ENCODE assay signal across 31 cellular contexts in the genomic region with DNA sequence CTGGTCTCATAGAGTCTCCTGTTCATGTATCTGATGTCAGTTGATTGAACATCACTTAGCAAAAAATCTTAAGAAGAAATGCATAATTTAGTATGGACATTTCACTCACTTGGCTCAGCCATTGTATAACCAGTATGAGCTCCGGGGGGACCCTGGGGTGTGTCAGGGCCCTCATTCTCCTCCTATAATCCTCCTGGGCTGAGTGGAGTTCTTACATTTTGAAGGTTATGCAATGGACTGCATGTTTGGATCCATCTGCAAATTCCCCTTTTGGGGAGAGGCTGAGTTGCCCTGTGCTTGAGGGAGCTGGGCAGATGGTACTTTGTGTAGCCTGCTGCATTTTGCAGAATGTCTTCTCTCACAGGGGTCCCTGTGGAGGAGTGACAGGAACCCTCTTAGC. TPM values are rescaled to one million over a fixed set of nuclear protein-coding genes. Genes with fewer than 3 reads are reported as not detected.
DNase-seq lines count a peak whose midpoint lies in the region; ATAC-seq, FAIRE-seq and TF ChIP-seq lines count a peak whose summit lies in the region.
"Had no signal": no experiment of that assay in that cellular context is flagged by ENCODE, and none has a peak within 500 bp of the region (broad histone marks: within the 10 kb centered on the region; RNA-seq: fewer than 3 reads in every experiment).

No MANE protein-coding gene starts in this region.

- H3K4me3 ChIP-seq in astrocyte (ENCODE audit: insufficient read depth, low read depth, low read length): no peak overlapping the region
- no peak overlapping the region for H3K4me3 ChIP-seq in adrenal gland
- H3K4me3 ChIP-seq: mucosa of descending colon, prostate gland, SK-N-MC, stomach, upper lobe of left lung had no signal

- no peak overlapping the region for H3K27ac ChIP-seq in astrocyte (ENCODE audit: low read depth, low read length)
- H3K27ac ChIP-seq in adrenal gland: no peak overlapping the region
- H3K27ac ChIP-seq: prostate gland, SK-N-MC had no signal

- intact Hi-C loops in left cardiac atrium (cut with DNase I) (no loop called here), cardiac septum (cut with DNase I) (no loop called here), adrenal gland (cut with DNase I) (no loop called here)

- peak; percentile 1 for DNase-seq in left cardiac atrium
- no peak for DNase-seq in cardiac septum (ENCODE audit: low spot score)
- no peak for DNase-seq in astrocyte (ENCODE audit: low read depth)
- DNase-seq in mesothelial cell of epicardium (ENCODE audit: low spot score in 2 of 2, unreplicated experiment in 2 of 2): no peak
- no peak for DNase-seq in adrenal gland
- no peak for DNase-seq in activated CD4-positive, CD25-positive, alpha-beta regulatory T cell treated with anti-CD3 and anti-CD28 coated beads, Interleukin-2, amount 50 U/mL, for 72 hours
- no peak for DNase-seq in urothelium cell line (ENCODE audit: low spot score)
- DNase-seq: activated CD4-positive, alpha-beta T cell treated with anti-CD3 and anti-CD28 coated beads, Interleukin-2, amount 50 U/mL, for 48 hours; activated CD8-positive, alpha-beta memory T cell treated with anti-CD3 and anti-CD28 coated beads, Interleukin-2, amount 50 U/mL, for 48 hours; activated naive CD8-positive, alpha-beta T cell treated with anti-CD3 and anti-CD28 coated beads for 36 hours; AML-193; COR-L47; effector CD4-positive, alpha-beta T cell; erythroblast; foreskin melanocyte; mucosa of descending colon; NCI-H1048; NCI-H1930; RPMI8226; stimulated activated CD8-positive, alpha-beta memory T cell treated with anti-CD3 and anti-CD28 coated beads, Interleukin-4, amount 100 ng/mL, for 48 hours; stomach; upper lobe of left lung had no signal

- H3K4me3 Mint-ChIP-seq in astrocyte (ENCODE audit: unreplicated experiment): no peak overlapping the region
- H3K4me3 Mint-ChIP-seq in mesothelial cell of epicardium: no peak overlapping the region
- H3K4me3 Mint-ChIP-seq: activated naive CD8-positive, alpha-beta T cell treated with anti-CD3 and anti-CD28 coated beads for 36 hours had no signal

- H3K4me1 Mint-ChIP-seq in astrocyte (ENCODE audit: low read depth, unreplicated experiment) (peaks cover 6% of the 10 kb centered on the region), mesothelial cell of epicardium (no peaks in the 10 kb centered on the region)

- H3K27me3 ChIP-seq in astrocyte (ENCODE audit: insufficient read depth, low read length) (no peaks in the 10 kb centered on the region), adrenal gland (no peaks in the 10 kb centered on the region)
- H3K27me3 ChIP-seq: stomach, upper lobe of left lung had no signal

- H3K4me2 ChIP-seq in astrocyte (ENCODE audit: low read length): no peak overlapping the region

- no peak overlapping the region for H2AFZ ChIP-seq in astrocyte (ENCODE audit: low read depth, low read length)

- 83 to 86% (median 86%) methylated on average over 1 of the region's 1 CpG for WGBS in adrenal gland, 4 donors

- ATAC-seq in left cardiac atrium (peak; percentile 26 to 48), GM21526 (IDR thresholded peaks at IDR 0.05; ENCODE audit: low FRiP score, unreplicated experiment) (no peak)
- ATAC-seq: mucosa of descending colon had no signal

- no peaks in the 10 kb centered on the region for H3K4me1 ChIP-seq in astrocyte (ENCODE audit: insufficient read depth, low read length)
- H3K4me1 ChIP-seq in adrenal gland (replicated peaks in 1 of 2): peaks cover 0 to 8% of the 10 kb centered on the region in 2 donors
- H3K4me1 ChIP-seq: prostate gland had no signal

- H3K27ac Mint-ChIP-seq in astrocyte (ENCODE audit: unreplicated experiment) (peak overlapping the region; percentile 62), mesothelial cell of epicardium (peak overlapping the region; percentile 47)
- H3K27ac Mint-ChIP-seq: activated naive CD8-positive, alpha-beta T cell treated with anti-CD3 and anti-CD28 coated beads for 36 hours; activated T-helper 2 cell treated with anti-CD3 and anti-CD28 coated beads, Interferon-gamma antibody, Interleukin-2, Interleukin-4, amounts not matched to agents 10 μg/mL and 5 μg/mL and 100 μg/mL, durations not matched to agents 14 hours and 24 hours and 36 hours had no signal

- peaks cover 2% of the 10 kb centered on the region for H3K36me3 ChIP-seq in astrocyte (ENCODE audit: insufficient read depth, low read length)
- H3K36me3 ChIP-seq in adrenal gland (replicated peaks in 1 of 2): no peaks in the 10 kb centered on the region
- H3K36me3 ChIP-seq: prostate gland had no signal

- H3K27me3 Mint-ChIP-seq in astrocyte (ENCODE audit: low read depth, unreplicated experiment) (no peaks in the 10 kb centered on the region), mesothelial cell of epicardium (ENCODE audit: low read depth) (no peaks in the 10 kb centered on the region)
- H3K27me3 Mint-ChIP-seq: activated naive CD8-positive, alpha-beta T cell treated with anti-CD3 and anti-CD28 coated beads for 36 hours had no signal

- TF ChIP-seq POLR2A in adrenal gland (IDR thresholded peaks at IDR 0.05): no peak

- no peaks in the 10 kb centered on the region for H3K36me3 Mint-ChIP-seq in astrocyte (ENCODE audit: low read depth, unreplicated experiment)
- H3K36me3 Mint-ChIP-seq in mesothelial cell of epicardium: peaks cover 5% of the 10 kb centered on the region
- H3K36me3 Mint-ChIP-seq: activated naive CD8-positive, alpha-beta T cell treated with anti-CD3 and anti-CD28 coated beads for 36 hours had no signal

- H4K20me1 ChIP-seq in astrocyte (ENCODE audit: insufficient read depth, low read length): peaks cover 84% of the 10 kb centered on the region

- FAIRE-seq in astrocyte (lab: Jason Lieb, UNC) (no peak), urothelium cell line (lab: Jason Lieb, UNC) (no peak)
- FAIRE-seq: A204.1, GM12892, GM19239, HepG2 had no signal

- H3K9ac ChIP-seq in astrocyte (ENCODE audit: low read length): no peak overlapping the region

- H3K9me3 Mint-ChIP-seq in astrocyte (ENCODE audit: unreplicated experiment): no peaks in the 10 kb centered on the region
- H3K9me3 Mint-ChIP-seq in mesothelial cell of epicardium: no peaks in the 10 kb centered on the region
- H3K9me3 Mint-ChIP-seq: activated naive CD8-positive, alpha-beta T cell treated with anti-CD3 and anti-CD28 coated beads for 36 hours; activated T-helper 2 cell treated with anti-CD3 and anti-CD28 coated beads, Interferon-gamma antibody, Interleukin-2, Interleukin-4, amounts not matched to agents 10 μg/mL and 5 μg/mL and 100 μg/mL, durations not matched to agents 14 hours and 24 hours and 36 hours had no signal

- peaks cover 84% of the 10 kb centered on the region for H3K79me2 ChIP-seq in astrocyte (ENCODE audit: insufficient read depth, low read length)

- H3K9me3 ChIP-seq in astrocyte (ENCODE audit: insufficient read depth, low read depth, low read length): no peaks in the 10 kb centered on the region
- H3K9me3 ChIP-seq in adrenal gland (replicated peaks in 1 of 3): no peaks in the 10 kb centered on the region
- H3K9me3 ChIP-seq: mucosa of descending colon, prostate gland, stomach, upper lobe of left lung had no signal

- TF ChIP-seq CTCF in astrocyte (IDR thresholded peaks at IDR 0.05; ENCODE audit: insufficient read depth, low read depth, low read length) (no peak), mesothelial cell of epicardium (IDR thresholded peaks at IDR 0.05; ENCODE audit: unreplicated experiment) (no peak), adrenal gland (IDR thresholded peaks at IDR 0.05) (no peak)

RNA-seq across cellular contexts. Expression of gene BCR, which starts 13.1 kb away (rescaled TPM):
- total RNA-seq in left cardiac atrium (10 to 100 TPM; 28.0 to 47.1 TPM), cardiac septum (24.3 TPM), astrocyte (41.2 and 48.9 TPM in 2 replicates), mesothelial cell of epicardium (69.6 to 74.6 TPM (median 72.4 TPM) in 3 replicates), adrenal gland (10 to 100 TPM; 37.4 to 64.3 (median 50.6) TPM)
- 10 to 100 TPM; 18.7 to 26.5 (median 23.7) TPM for polyA plus RNA-seq in adrenal gland

RNA-seq across cellular contexts. Expression of gene RAB36, which starts 48.1 kb away (rescaled TPM):
- total RNA-seq in left cardiac atrium: 1 to 10 TPM; 1.0 to 1.3 TPM
- 0.70 TPM for total RNA-seq in cardiac septum
- total RNA-seq in astrocyte: 5.0 and 5.2 TPM in 2 replicates
- 6.3 to 6.4 TPM (median 6.4 TPM) in 3 replicates for total RNA-seq in mesothelial cell of epicardium
- 10 to 100 TPM in 2 of 8 donors, 1 to 10 TPM in 6; 4.0 to 13.0 (median 8.6) TPM for total RNA-seq in adrenal gland
- polyA plus RNA-seq in adrenal gland: 1 to 10 TPM; 6.5 to 7.3 (median 7.0) TPM
- total RNA-seq: activated T-helper 2 cell treated with anti-CD3 and anti-CD28 coated beads, Interferon-gamma antibody, Interleukin-2, Interleukin-4, amounts not matched to agents 10 μg/mL and 5 μg/mL and 100 μg/mL, durations not matched to agents 14 hours and 24 hours and 36 hours; T-helper 2 cell treated with Interferon-gamma antibody and Interleukin-4, amounts not matched to agents 100 ng/mL and 5 ng/mL, for 36 hours had no signal

RNA-seq across cellular contexts. Expression of gene RSPH14, which starts 51.6 kb away (rescaled TPM):
- total RNA-seq in left cardiac atrium (not detected), cardiac septum (not detected), astrocyte (not detected in 2 replicates), mesothelial cell of epicardium (1.7 to 2.5 TPM (median 2.4 TPM) in 3 replicates), adrenal gland (10 to 100 TPM in 1 of 8 donors, 1 to 10 TPM in 3, under 1 TPM in 2, not detected in 2; 0.49 to 18.3 (median 2.4) TPM)
- polyA plus RNA-seq in adrenal gland: 1 to 10 TPM; 3.2 to 4.8 (median 3.6) TPM
- total RNA-seq: activated T-helper 2 cell treated with anti-CD3 and anti-CD28 coated beads, Interferon-gamma antibody, Interleukin-2, Interleukin-4, amounts not matched to agents 10 μg/mL and 5 μg/mL and 100 μg/mL, durations not matched to agents 14 hours and 24 hours and 36 hours; stomach; T-helper 2 cell treated with Interferon-gamma antibody and Interleukin-4, amounts not matched to agents 100 ng/mL and 5 ng/mL, for 36 hours had no signal
